9 cellular contexts compared by ENCODE assay signal in genomic region chr12:95820096-95820703, GRCh38. TPM values are rescaled to one million over a fixed set of nuclear protein-coding genes. Genes with fewer than 3 reads are reported as not detected.
DNase-seq lines count a peak whose midpoint lies in the region; ATAC-seq, FAIRE-seq and TF ChIP-seq lines count a peak whose summit lies in the region.
"Had no signal": no experiment of that assay in that cellular context is flagged by ENCODE, and none has a peak within 500 bp of the region (broad histone marks: within the 10 kb centered on the region; RNA-seq: fewer than 3 reads in every experiment).

No MANE protein-coding gene starts in this region.

- no peak for TF ChIP-seq EP300 in suprapubic skin (IDR thresholded peaks at IDR 0.05)

- H3K4me3 Mint-ChIP-seq in T-helper 2 cell treated with Interferon-gamma antibody and Interleukin-4, amounts not matched to agents 5 μg/mL and 100 μg/mL, for 36 hours = no peak overlapping the region
- H3K4me3 Mint-ChIP-seq: dendritic cell treated with granulocyte-macrophage colony-stimulating factor and Interleukin-4, amounts not matched to agents 40 ng/mL and 50 ng/mL, for 4 days had no signal

- no peaks in the 10 kb centered on the region for H3K4me1 ChIP-seq in RWPE2 (ENCODE audit: insufficient read depth, poor library complexity, severe bottlenecking)
- H3K4me1 ChIP-seq in suprapubic skin = no peaks in the 10 kb centered on the region

- H3K4me3 ChIP-seq in RWPE2 (ENCODE audit: severe bottlenecking) (no peak overlapping the region), suprapubic skin (no peak overlapping the region)

- H3K27ac ChIP-seq in RWPE2 (ENCODE audit: poor library complexity, severe bottlenecking) = no peak overlapping the region
- no peak overlapping the region for H3K27ac ChIP-seq in suprapubic skin

- TF ChIP-seq POLR2A in suprapubic skin (IDR thresholded peaks at IDR 0.05) = no peak

- ATAC-seq in RWPE2 (ENCODE audit: low read depth) = peak; percentile 50; the same call in 1 of the 3 replicates
- ATAC-seq in GM18873 (IDR thresholded peaks at IDR 0.05; ENCODE audit: low FRiP score, unreplicated experiment) = no peak

- WGBS in suprapubic skin = 0% methylated on average over 1 of the region's 1 CpG

- H3K9me3 ChIP-seq in RWPE2 (ENCODE audit: severe bottlenecking) (no peaks in the 10 kb centered on the region), suprapubic skin (no peaks in the 10 kb centered on the region)

- peaks cover 13% of the 10 kb centered on the region for H3K27me3 Mint-ChIP-seq in T-helper 2 cell treated with Interferon-gamma antibody and Interleukin-4, amounts not matched to agents 5 μg/mL and 100 μg/mL, for 36 hours (ENCODE audit: low read depth)

- no peaks in the 10 kb centered on the region for H3K4me1 Mint-ChIP-seq in T-helper 2 cell treated with Interferon-gamma antibody and Interleukin-4, amounts not matched to agents 5 μg/mL and 100 μg/mL, for 36 hours (ENCODE audit: low read depth)

- H3K36me3 ChIP-seq in RWPE2 (ENCODE audit: low read depth) (no peaks in the 10 kb centered on the region), suprapubic skin (no peaks in the 10 kb centered on the region)

- no peaks in the 10 kb centered on the region for H3K9me3 Mint-ChIP-seq in T-helper 2 cell treated with Interferon-gamma antibody and Interleukin-4, amounts not matched to agents 5 μg/mL and 100 μg/mL, for 36 hours
- H3K9me3 Mint-ChIP-seq: dendritic cell treated with granulocyte-macrophage colony-stimulating factor and Interleukin-4, amounts not matched to agents 40 ng/mL and 50 ng/mL, for 4 days had no signal

- DNase-seq in COLO668 (lab: John Stamatoyannopoulos, UW; ENCODE audit: unreplicated experiment) (peak; percentile 50), Kasumi-1 (lab: John Stamatoyannopoulos, UW) (peak; percentile 7 to 51), RWPE2 (ENCODE audit: low spot score) (no peak), frontal cortex (ENCODE audit: low spot score in 2 of 2) (peak; percentile 8 to 36), suprapubic skin (ENCODE audit: low spot score in 2 of 2) (no peak)
- DNase-seq in activated T-cell treated with anti-CD3 and anti-CD28 coated beads, Interleukin-2, amount 50 U/mL, for 48 hours = no peak
- no peak for DNase-seq in T-helper 2 cell treated with Interferon-gamma antibody and Interleukin-4, amounts not matched to agents 5 μg/mL and 100 μg/mL, for 36 hours (ENCODE audit: low spot score)

- H3K27ac Mint-ChIP-seq in T-helper 2 cell treated with Interferon-gamma antibody and Interleukin-4, amounts not matched to agents 5 μg/mL and 100 μg/mL, for 36 hours = no peak overlapping the region
- H3K27ac Mint-ChIP-seq: dendritic cell treated with granulocyte-macrophage colony-stimulating factor and Interleukin-4, amounts not matched to agents 40 ng/mL and 50 ng/mL, for 4 days had no signal

- no peak for FAIRE-seq in frontal cortex (lab: Jason Lieb, UNC)

- H3K27me3 ChIP-seq in RWPE2 (ENCODE audit: insufficient read depth, poor library complexity, severe bottlenecking) (peaks cover 6% of the 10 kb centered on the region), suprapubic skin (no peaks in the 10 kb centered on the region)

- peak; percentile 87 for TF ChIP-seq CTCF in RWPE2 (IDR thresholded peaks at IDR 0.05; ENCODE audit: poor library complexity, severe bottlenecking)
- TF ChIP-seq CTCF in suprapubic skin (IDR thresholded peaks at IDR 0.05) = peak; percentile 38 to 50

- no peaks in the 10 kb centered on the region for H3K36me3 Mint-ChIP-seq in T-helper 2 cell treated with Interferon-gamma antibody and Interleukin-4, amounts not matched to agents 5 μg/mL and 100 μg/mL, for 36 hours (ENCODE audit: low read depth)

RNA-seq across cellular contexts. Expression of gene NTN4, which starts 29.6 kb away (rescaled TPM):
- total RNA-seq in frontal cortex (60.3 TPM), suprapubic skin (10 to 100 TPM in 3 of 4 donors, 1 to 10 TPM in 1; 7.2 to 18.7 (median 13.0) TPM)

RNA-seq across cellular contexts. Expression of gene SNRPF, which starts 38.6 kb away (rescaled TPM):
- total RNA-seq in frontal cortex (25.7 TPM), suprapubic skin (10 to 100 TPM in 1 of 4 donors, 1 to 10 TPM in 3; 3.7 to 10.1 (median 7.6) TPM)

Comparison
In these comparisons a context has a peak if more than half of its experiments do, and no peak if none do; other contexts are left out.
1. DNase-seq: peak in COLO668 (single experiment), Kasumi-1 (2 of 2) and frontal cortex (2 of 2); none in RWPE2 (single experiment), suprapubic skin (0 of 2), activated T-cell treated with anti-CD3 and anti-CD28 coated beads, Interleukin-2, amount 50 U/mL, for 48 hours (0 of 2) and T-helper 2 cell treated with Interferon-gamma antibody and Interleukin-4, amounts not matched to agents 5 μg/mL and 100 μg/mL, for 36 hours (single experiment).